1 cellular context compared by ENCODE assay signal in genomic region chr20:5788385-5788895, GRCh38.
TF ChIP-seq lines count a peak whose summit lies in the region.

No MANE protein-coding gene starts in this region.

TF ChIP-seq in HepG2, 621 proteins besides CTCF, POLR2A, EP300 and RAD21 (continued from another document and continues in another):
- TF ChIP-seq THAP9 (CRISPR knock-in tag; IDR thresholded peaks at IDR 0.05; ENCODE audit: borderline replicate concordance): no peak
- TF ChIP-seq TCF12 (IDR thresholded peaks at IDR 0.05): no peak
- TF ChIP-seq TCF12 (CRISPR knock-in tag; IDR thresholded peaks at IDR 0.05): no peak
- TF ChIP-seq ARNT (IDR thresholded peaks at IDR 0.05): no peak
- peak; percentile 54; the same call in 1 of the 2 replicates for TF ChIP-seq GATAD1 (CRISPR knock-in tag; IDR thresholded peaks at IDR 0.05)
- TF ChIP-seq ZMAT5 (CRISPR knock-in tag; IDR thresholded peaks at IDR 0.05; ENCODE audit: borderline replicate concordance, low read depth): no peak
- no peak for TF ChIP-seq ZBTB26 (CRISPR knock-in tag; IDR thresholded peaks at IDR 0.05; ENCODE audit: borderline replicate concordance)
- no peak for TF ChIP-seq HNRNPUL1 (IDR thresholded peaks at IDR 0.05; ENCODE audit: low read depth, low read length)
- TF ChIP-seq ZNF557 (CRISPR knock-in tag; IDR thresholded peaks at IDR 0.05): no peak
- TF ChIP-seq GTF3A (CRISPR knock-in tag; conservative IDR thresholded peaks at IDR 0.05): no peak
- TF ChIP-seq ZNF562 (CRISPR knock-in tag; IDR thresholded peaks at IDR 0.05; ENCODE audit: borderline replicate concordance): no peak
- no peak for TF ChIP-seq XRCC5 (optimal IDR thresholded peaks at IDR 0.05; ENCODE audit: low read length)
- TF ChIP-seq TEAD3 (CRISPR knock-in tag; optimal IDR thresholded peaks at IDR 0.05; ENCODE audit: borderline replicate concordance): peak; percentile 24
- TF ChIP-seq, protein P1, sequence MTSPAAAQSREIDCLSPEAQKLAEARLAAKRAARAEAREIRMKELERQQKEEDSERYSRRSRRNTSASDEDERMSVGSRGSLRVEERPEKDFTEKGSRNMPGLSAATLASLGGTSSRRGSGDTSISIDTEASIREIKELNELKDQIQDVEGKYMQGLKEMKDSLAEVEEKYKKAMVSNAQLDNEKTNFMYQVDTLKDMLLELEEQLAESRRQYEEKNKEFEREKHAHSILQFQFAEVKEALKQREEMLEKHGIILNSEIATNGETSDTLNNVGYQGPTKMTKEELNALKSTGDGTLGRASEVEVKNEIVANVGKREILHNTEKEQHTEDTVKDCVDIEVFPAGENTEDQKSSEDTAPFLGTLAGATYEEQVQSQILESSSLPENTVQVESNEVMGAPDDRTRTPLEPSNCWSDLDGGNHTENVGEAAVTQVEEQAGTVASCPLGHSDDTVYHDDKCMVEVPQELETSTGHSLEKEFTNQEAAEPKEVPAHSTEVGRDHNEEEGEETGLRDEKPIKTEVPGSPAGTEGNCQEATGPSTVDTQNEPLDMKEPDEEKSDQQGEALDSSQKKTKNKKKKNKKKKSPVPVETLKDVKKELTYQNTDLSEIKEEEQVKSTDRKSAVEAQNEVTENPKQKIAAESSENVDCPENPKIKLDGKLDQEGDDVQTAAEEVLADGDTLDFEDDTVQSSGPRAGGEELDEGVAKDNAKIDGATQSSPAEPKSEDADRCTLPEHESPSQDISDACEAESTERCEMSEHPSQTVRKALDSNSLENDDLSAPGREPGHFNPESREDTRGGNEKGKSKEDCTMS (CRISPR knock-in tag; conservative IDR thresholded peaks at IDR 0.05): no peak
- TF ChIP-seq ZNF513 (CRISPR knock-in tag; conservative IDR thresholded peaks at IDR 0.05): no peak
- no peak for TF ChIP-seq SUZ12 (IDR thresholded peaks at IDR 0.05; ENCODE audit: low read depth, low read length)
- no peak for TF ChIP-seq ARNTL (CRISPR knock-in tag; IDR thresholded peaks at IDR 0.05)
- TF ChIP-seq ZNF713 (CRISPR knock-in tag; IDR thresholded peaks at IDR 0.05): 0 out of 2 replicates have a peak, but pooled peaks have one; percentile 42
- peak; percentile 100 for TF ChIP-seq STAG1 (CRISPR knock-in tag; IDR thresholded peaks at IDR 0.05)
- TF ChIP-seq, protein P2, sequence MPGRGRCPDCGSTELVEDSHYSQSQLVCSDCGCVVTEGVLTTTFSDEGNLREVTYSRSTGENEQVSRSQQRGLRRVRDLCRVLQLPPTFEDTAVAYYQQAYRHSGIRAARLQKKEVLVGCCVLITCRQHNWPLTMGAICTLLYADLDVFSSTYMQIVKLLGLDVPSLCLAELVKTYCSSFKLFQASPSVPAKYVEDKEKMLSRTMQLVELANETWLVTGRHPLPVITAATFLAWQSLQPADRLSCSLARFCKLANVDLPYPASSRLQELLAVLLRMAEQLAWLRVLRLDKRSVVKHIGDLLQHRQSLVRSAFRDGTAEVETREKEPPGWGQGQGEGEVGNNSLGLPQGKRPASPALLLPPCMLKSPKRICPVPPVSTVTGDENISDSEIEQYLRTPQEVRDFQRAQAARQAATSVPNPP (CRISPR knock-in tag; IDR thresholded peaks at IDR 0.05): no peak
- TF ChIP-seq ZFP41 (CRISPR knock-in tag; IDR thresholded peaks at IDR 0.05; ENCODE audit: borderline replicate concordance): no peak
- TF ChIP-seq, protein P3, sequence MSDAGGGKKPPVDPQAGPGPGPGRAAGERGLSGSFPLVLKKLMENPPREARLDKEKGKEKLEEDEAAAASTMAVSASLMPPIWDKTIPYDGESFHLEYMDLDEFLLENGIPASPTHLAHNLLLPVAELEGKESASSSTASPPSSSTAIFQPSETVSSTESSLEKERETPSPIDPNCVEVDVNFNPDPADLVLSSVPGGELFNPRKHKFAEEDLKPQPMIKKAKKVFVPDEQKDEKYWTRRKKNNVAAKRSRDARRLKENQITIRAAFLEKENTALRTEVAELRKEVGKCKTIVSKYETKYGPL (CRISPR knock-in tag; IDR thresholded peaks at IDR 0.05): peak; percentile 28; the same call in 1 of the 2 replicates
- no peak for TF ChIP-seq REL (CRISPR knock-in tag; conservative IDR thresholded peaks at IDR 0.05)
- no peak for TF ChIP-seq NR3C1 (CRISPR knock-in tag; IDR thresholded peaks at IDR 0.05)
- TF ChIP-seq, protein P4, sequence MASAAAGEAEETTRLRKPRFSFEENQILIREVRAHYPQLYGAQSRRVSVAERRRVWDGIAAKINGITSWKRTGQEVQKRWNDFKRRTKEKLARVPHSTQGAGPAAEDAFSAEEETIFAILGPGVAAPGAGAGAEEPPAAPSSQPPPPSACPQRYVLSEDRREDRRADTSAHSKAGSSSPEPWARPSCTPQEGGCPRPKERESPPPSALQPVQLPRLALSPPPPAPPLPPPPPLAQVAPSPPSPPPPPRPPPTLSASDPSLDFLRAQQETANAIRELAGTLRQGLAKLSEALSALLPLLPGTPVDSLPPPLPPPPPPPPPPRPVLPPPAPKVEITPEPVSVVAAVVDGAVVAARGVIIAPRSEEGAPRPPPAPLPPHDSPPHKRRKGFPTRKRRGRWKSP (CRISPR knock-in tag; IDR thresholded peaks at IDR 0.05): no peak
- peak; percentile 65 for TF ChIP-seq MIER3 (CRISPR knock-in tag; IDR thresholded peaks at IDR 0.05; ENCODE audit: borderline replicate concordance)
- peak; percentile 65; the same call in 1 of the 2 replicates for TF ChIP-seq REPIN1 (CRISPR knock-in tag; IDR thresholded peaks at IDR 0.05; ENCODE audit: borderline replicate concordance, low read depth)
- peak; percentile 48 for TF ChIP-seq SKI (IDR thresholded peaks at IDR 0.05; ENCODE audit: partially characterized antibody)
- peak; percentile 48; the same call in 1 of the 2 replicates for TF ChIP-seq MED1 (CRISPR knock-in tag; IDR thresholded peaks at IDR 0.05)
- TF ChIP-seq ZNF230 (CRISPR knock-in tag; IDR thresholded peaks at IDR 0.05): no peak
- no peak for TF ChIP-seq POLR2AphosphoS2 (IDR thresholded peaks at IDR 0.05; ENCODE audit: low read depth, low read length)
- TF ChIP-seq IRF2 (CRISPR knock-in tag; IDR thresholded peaks at IDR 0.05): peak; percentile 66; the same call in 1 of the 2 replicates
- TF ChIP-seq ZNF143 (CRISPR knock-in tag; IDR thresholded peaks at IDR 0.05): no peak
- peak; percentile 24; the same call in 1 of the 2 replicates for TF ChIP-seq RXRB (CRISPR knock-in tag; IDR thresholded peaks at IDR 0.05; ENCODE audit: borderline replicate concordance)
- peak; percentile 80 for TF ChIP-seq SMAD3 (CRISPR knock-in tag; IDR thresholded peaks at IDR 0.05)
- TF ChIP-seq FOXC1 (CRISPR knock-in tag; IDR thresholded peaks at IDR 0.05; ENCODE audit: borderline replicate concordance): no peak
- TF ChIP-seq NFE2L2 (IDR thresholded peaks at IDR 0.05; ENCODE audit: low read length): no peak
- no peak for TF ChIP-seq SP4 (CRISPR knock-in tag; IDR thresholded peaks at IDR 0.05)
- TF ChIP-seq, protein P5, sequence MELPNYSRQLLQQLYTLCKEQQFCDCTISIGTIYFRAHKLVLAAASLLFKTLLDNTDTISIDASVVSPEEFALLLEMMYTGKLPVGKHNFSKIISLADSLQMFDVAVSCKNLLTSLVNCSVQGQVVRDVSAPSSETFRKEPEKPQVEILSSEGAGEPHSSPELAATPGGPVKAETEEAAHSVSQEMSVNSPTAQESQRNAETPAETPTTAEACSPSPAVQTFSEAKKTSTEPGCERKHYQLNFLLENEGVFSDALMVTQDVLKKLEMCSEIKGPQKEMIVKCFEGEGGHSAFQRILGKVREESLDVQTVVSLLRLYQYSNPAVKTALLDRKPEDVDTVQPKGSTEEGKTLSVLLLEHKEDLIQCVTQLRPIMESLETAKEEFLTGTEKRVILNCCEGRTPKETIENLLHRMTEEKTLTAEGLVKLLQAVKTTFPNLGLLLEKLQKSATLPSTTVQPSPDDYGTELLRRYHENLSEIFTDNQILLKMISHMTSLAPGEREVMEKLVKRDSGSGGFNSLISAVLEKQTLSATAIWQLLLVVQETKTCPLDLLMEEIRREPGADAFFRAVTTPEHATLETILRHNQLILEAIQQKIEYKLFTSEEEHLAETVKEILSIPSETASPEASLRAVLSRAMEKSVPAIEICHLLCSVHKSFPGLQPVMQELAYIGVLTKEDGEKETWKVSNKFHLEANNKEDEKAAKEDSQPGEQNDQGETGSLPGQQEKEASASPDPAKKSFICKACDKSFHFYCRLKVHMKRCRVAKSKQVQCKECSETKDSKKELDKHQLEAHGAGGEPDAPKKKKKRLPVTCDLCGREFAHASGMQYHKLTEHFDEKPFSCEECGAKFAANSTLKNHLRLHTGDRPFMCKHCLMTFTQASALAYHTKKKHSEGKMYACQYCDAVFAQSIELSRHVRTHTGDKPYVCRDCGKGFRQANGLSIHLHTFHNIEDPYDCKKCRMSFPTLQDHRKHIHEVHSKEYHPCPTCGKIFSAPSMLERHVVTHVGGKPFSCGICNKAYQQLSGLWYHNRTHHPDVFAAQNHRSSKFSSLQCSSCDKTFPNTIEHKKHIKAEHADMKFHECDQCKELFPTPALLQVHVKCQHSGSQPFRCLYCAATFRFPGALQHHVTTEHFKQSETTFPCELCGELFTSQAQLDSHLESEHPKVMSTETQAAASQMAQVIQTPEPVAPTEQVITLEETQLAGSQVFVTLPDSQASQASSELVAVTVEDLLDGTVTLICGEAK (IDR thresholded peaks at IDR 0.05): no peak
- TF ChIP-seq, protein P5 (CRISPR knock-in tag; IDR thresholded peaks at IDR 0.05): no peak
- no peak for TF ChIP-seq ZFP82 (CRISPR knock-in tag; IDR thresholded peaks at IDR 0.05; ENCODE audit: borderline replicate concordance)
- TF ChIP-seq ASH2L (IDR thresholded peaks at IDR 0.05; ENCODE audit: insufficient read length, low read depth, low read length): peak; percentile 44
- TF ChIP-seq MYC (CRISPR knock-in tag; IDR thresholded peaks at IDR 0.05; ENCODE audit: borderline replicate concordance): no peak
- 0 out of 2 replicates have a peak, but pooled peaks have one; percentile 63 for TF ChIP-seq ZNF558 (CRISPR knock-in tag; IDR thresholded peaks at IDR 0.05; ENCODE audit: borderline replicate concordance)
